Comparison of ENCODE assay signal across 8 cellular contexts in genomic region chr6:106085984-106086832, GRCh38. TPM values are rescaled to one million over a fixed set of nuclear protein-coding genes. Genes with fewer than 3 reads are reported as not detected.
DNase-seq lines count a peak whose midpoint lies in the region; ATAC-seq and TF ChIP-seq lines count a peak whose summit lies in the region.

TSS of gene PRDM1 (plus strand) at chr6:106086336. CDS start at chr6:106086554, 218 bp downstream.

- H3K36me3 Mint-ChIP-seq in naive thymus-derived CD4-positive, alpha-beta T cell = peaks cover 0 to 47% (median 0%) of the 10 kb centered on the region in 5 donors

- CTCF ChIA-PET in naive thymus-derived CD4-positive, alpha-beta T cell (lab: Charles Lee) = interaction anchor here (0.7 to 1.5 kb wide), 3 partner anchors 30 to 165 kb away, joined by 3 to 5 read pairs (median 3); no protein-coding TSS in a partner anchor

- no peaks in the 10 kb centered on the region for H3K9me3 ChIP-seq in OCI-LY3 (ENCODE audit: insufficient read depth, low read length)
- no peaks in the 10 kb centered on the region for H3K9me3 ChIP-seq in esophagus (ENCODE audit: control insufficient read depth in 2 of 2, insufficient read depth in 1 of 2, low read depth in 1 of 2, low read length in 1 of 2)
- H3K9me3 ChIP-seq in naive thymus-derived CD4-positive, alpha-beta T cell (ENCODE audit: control insufficient read depth in 2 of 3, low read length in 3 of 3) = no peaks in the 10 kb centered on the region

- peak; percentile 85 for DNase-seq in Caki2 (ENCODE audit: low read depth)
- DNase-seq in GM20000 (ENCODE audit: low spot score) = peak; percentile 84
- DNase-seq in HS-5 (ENCODE audit: low read depth) = peak; percentile 65
- DNase-seq in activated T-cell treated with anti-CD3 and anti-CD28 coated beads for 24 hours (ENCODE audit: low read depth) = peak; percentile 49
- DNase-seq in naive thymus-derived CD4-positive, alpha-beta T cell = peak; percentile 33 to 79 (median 53)
- peak; percentile 41 to 61 (median 49) for DNase-seq in stimulated activated naive CD4-positive, alpha-beta T cell (lab: John Stamatoyannopoulos, UW)

- H3K27me3 Mint-ChIP-seq in naive thymus-derived CD4-positive, alpha-beta T cell = peaks cover 10 to 47% (median 18%) of the 10 kb centered on the region in 5 donors

- no peaks in the 10 kb centered on the region for H3K27me3 ChIP-seq in OCI-LY3 (ENCODE audit: low read depth, low read length)
- no peaks in the 10 kb centered on the region for H3K27me3 ChIP-seq in esophagus (ENCODE audit: control insufficient read depth in 1 of 2, insufficient read depth in 2 of 2, low read length in 2 of 2)
- H3K27me3 ChIP-seq in naive thymus-derived CD4-positive, alpha-beta T cell (ENCODE audit: control insufficient read depth in 2 of 2, insufficient read depth in 2 of 2, low read length in 2 of 2) = peaks cover 0 to 14% of the 10 kb centered on the region in 2 donors

- peak within 1 kb of the TSS; percentile 37 to 92 (median 78) for H3K27ac Mint-ChIP-seq in naive thymus-derived CD4-positive, alpha-beta T cell

- no peaks in the 10 kb centered on the region for H4K20me1 ChIP-seq in OCI-LY3 (ENCODE audit: insufficient read depth, low read length)

- peak within 1 kb of the TSS; percentile 84 to 96 (median 90) for H3K4me3 Mint-ChIP-seq in naive thymus-derived CD4-positive, alpha-beta T cell

- H3K4me3 ChIP-seq in OCI-LY3 (ENCODE audit: low read length) = peak within 1 kb of the TSS; percentile 90
- peak within 1 kb of the TSS; percentile 54 to 80 for H3K4me3 ChIP-seq in esophagus (ENCODE audit: low read depth in 1 of 2, low read length in 2 of 2)
- peak within 1 kb of the TSS; percentile 63 for H3K4me3 ChIP-seq in naive thymus-derived CD4-positive, alpha-beta T cell (ENCODE audit: low read length)

- H3K4me2 ChIP-seq in OCI-LY3 (ENCODE audit: low read length) = peak within 1 kb of the TSS; percentile 96

- peak within 1 kb of the TSS; percentile 91 for H3K9ac ChIP-seq in OCI-LY3 (ENCODE audit: low read length)

- H3K79me2 ChIP-seq in OCI-LY3 (ENCODE audit: low read length) = peaks cover 41% of the 10 kb centered on the region

- H3K9me3 Mint-ChIP-seq in naive thymus-derived CD4-positive, alpha-beta T cell = no peaks in the 10 kb centered on the region

- TF ChIP-seq CTCF in GM20000 (IDR thresholded peaks at IDR 0.05; ENCODE audit: extremely low read depth, missing control alignments) (peak; percentile 4), OCI-LY3 (IDR thresholded peaks at IDR 0.05; ENCODE audit: low read depth, low read length) (0 out of 2 replicates have a peak, but pooled peaks have one; percentile 20)

- H3K4me1 ChIP-seq in OCI-LY3 (ENCODE audit: low read length) (peaks cover 52% of the 10 kb centered on the region), esophagus (ENCODE audit: control insufficient read depth in 2 of 2, insufficient read depth in 2 of 2, low read length in 1 of 2) (peaks cover 0 to 2% of the 10 kb centered on the region in 2 donors)
- H3K4me1 ChIP-seq in naive thymus-derived CD4-positive, alpha-beta T cell (ENCODE audit: control insufficient read depth in 2 of 2, insufficient read depth in 2 of 2, low read length in 2 of 2) = peaks cover 50 to 60% of the 10 kb centered on the region in 2 donors

- no peak within 1 kb of the TSS; the same call in 1 of the 2 replicates for H2AFZ ChIP-seq in OCI-LY3 (ENCODE audit: low read depth, low read length)

- POLR2A ChIA-PET in naive thymus-derived CD4-positive, alpha-beta T cell (lab: Charles Lee) = interaction anchor here (0.7 to 1.3 kb wide), 5 partner anchors 8 to 94 kb away, joined by 3 to 6 read pairs (median 4); no protein-coding TSS in a partner anchor

- H3K27ac ChIP-seq in OCI-LY3 (ENCODE audit: low read length) (peak within 1 kb of the TSS; percentile 97), esophagus (ENCODE audit: low read depth in 2 of 2, low read length in 1 of 2) (peak within 1 kb of the TSS; percentile 88 to 90)
- H3K27ac ChIP-seq in naive thymus-derived CD4-positive, alpha-beta T cell (ENCODE audit: low read depth, low read length) = no peak within 1 kb of the TSS

- ATAC-seq in naive thymus-derived CD4-positive, alpha-beta T cell = peak; percentile 92

- WGBS in esophagus, 2 donors = 1% methylated on average over 44 of the region's 44 CpGs

- H3K4me1 Mint-ChIP-seq in naive thymus-derived CD4-positive, alpha-beta T cell = peaks cover 50 to 89% (median 76%) of the 10 kb centered on the region in 7 donors

- H3K36me3 ChIP-seq in OCI-LY3 (replicated peaks; ENCODE audit: low read depth, low read length) = peaks cover 22% of the 10 kb centered on the region
- no peaks in the 10 kb centered on the region for H3K36me3 ChIP-seq in esophagus (ENCODE audit: control insufficient read depth in 2 of 2, insufficient read depth in 2 of 2, low read length in 1 of 2)
- H3K36me3 ChIP-seq in naive thymus-derived CD4-positive, alpha-beta T cell (ENCODE audit: control insufficient read depth in 2 of 3, insufficient read depth in 3 of 3, low read length in 3 of 3) = no peaks in the 10 kb centered on the region

- in situ Hi-C loops in Caki2 (cut with HindIII; ENCODE audit: low pct_unique_long_range_greater_than_20kb, low sequenced_read_pairs) = no loop called here

- intact Hi-C loops in naive thymus-derived CD4-positive, alpha-beta T cell (cut with micrococcal nuclease) = loop anchor here (1.0 to 2.0 kb wide), 11 partner anchors 11 to 601 kb away; no protein-coding TSS in a partner anchor

RNA-seq across cellular contexts. Expression of gene PRDM1, which starts in this region (rescaled TPM):
- total RNA-seq in Caki2 (2014; rRNA removed; shearing (Covaris generic); ENCODE audit: low replicate concordance) = 0.37 and 1.1 TPM in 2 replicates
- 10 to 100 TPM; 29.7 to 37.6 TPM for polyA plus RNA-seq in esophagus
- total RNA-seq in naive thymus-derived CD4-positive, alpha-beta T cell = 10 to 100 TPM in 3 of 5 experiments, 1 to 10 TPM in 2; 2.0 to 64.1 (median 22.6) TPM
- polyA plus RNA-seq in naive thymus-derived CD4-positive, alpha-beta T cell = 1 to 10 TPM; 2.9 to 5.6 TPM

Comparison
In these comparisons a context has a peak if more than half of its experiments do, and no peak if none do; other contexts are left out.
1. RNA of gene PRDM1 (polyA plus RNA-seq): 29.7 to 37.6 TPM in esophagus; 2.9 to 5.6 TPM in naive thymus-derived CD4-positive, alpha-beta T cell; every median in the first group is over 4 times any median in the second.
2. Peak in every context shown above with its lines, with median percentiles within 50 percentile points of each other: DNase-seq and H3K4me3 ChIP-seq.